ENCODE assay signal across 11 cellular contexts in the genomic region with DNA sequence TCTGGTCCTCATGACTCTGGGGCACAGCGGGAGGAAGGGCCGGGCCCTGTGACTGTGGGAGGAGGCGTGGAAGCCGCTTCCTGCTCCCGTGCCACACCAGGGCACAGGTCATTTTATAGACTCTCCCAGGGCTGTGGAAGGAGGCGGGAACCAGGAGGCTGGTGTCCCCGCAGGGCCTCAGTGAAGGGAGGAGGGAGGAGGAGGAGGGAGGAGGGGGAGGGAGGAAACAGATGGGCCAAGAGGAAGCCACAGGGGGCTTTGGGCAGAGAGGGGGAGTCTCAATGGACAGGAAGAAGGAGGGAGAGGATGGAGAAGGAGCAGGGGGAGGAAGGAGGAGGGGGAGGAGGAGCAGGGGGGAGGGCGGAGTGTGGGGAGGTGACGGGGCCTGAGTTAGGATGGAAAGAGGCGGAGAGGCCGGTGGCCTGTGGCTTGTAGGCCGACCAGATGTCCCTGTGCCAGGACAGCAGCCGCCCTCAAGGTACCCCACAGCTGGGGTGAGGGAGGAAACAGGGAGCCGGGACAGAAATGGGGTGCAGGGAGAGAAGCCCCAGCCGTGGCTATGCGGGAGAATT. TPM values are rescaled to one million over a fixed set of nuclear protein-coding genes. Genes with fewer than 3 reads are reported as not detected.
DNase-seq lines count a peak whose midpoint lies in the region; ATAC-seq and TF ChIP-seq lines count a peak whose summit lies in the region.
"Had no signal": no experiment of that assay in that cellular context is flagged by ENCODE, and none has a peak within 500 bp of the region (broad histone marks: within the 10 kb centered on the region; RNA-seq: fewer than 3 reads in every experiment).

No MANE protein-coding gene starts in this region.

- POLR2A ChIA-PET in CD4-positive, alpha-beta T cell (lab: Charles Lee), result no interaction called here

- peaks cover 12% of the 10 kb centered on the region for H3K4me1 Mint-ChIP-seq in CD4-positive, alpha-beta T cell (ENCODE audit: low read depth)
- H3K4me1 Mint-ChIP-seq in nephron, result peaks cover 12% of the 10 kb centered on the region

- H3K27ac ChIP-seq in CD4-positive, alpha-beta T cell (ENCODE audit: low read depth, low read length), result no peak overlapping the region
- H3K27ac ChIP-seq in Peyer's patch, result peak overlapping the region in 3 of 4 donors; percentile 7 to 76 (median 51)
- H3K27ac ChIP-seq: ovary had no signal

- no peaks in the 10 kb centered on the region for H3K9me3 Mint-ChIP-seq in CD4-positive, alpha-beta T cell
- no peaks in the 10 kb centered on the region for H3K9me3 Mint-ChIP-seq in nephron

- H3K36me3 ChIP-seq in Peyer's patch, result no peaks in the 10 kb centered on the region
- H3K36me3 ChIP-seq: ovary had no signal

- H3K27me3 ChIP-seq in CD4-positive, alpha-beta T cell (ENCODE audit: control insufficient read depth, insufficient read depth, low read length), result no peaks in the 10 kb centered on the region
- H3K27me3 ChIP-seq in Peyer's patch, result no peaks in the 10 kb centered on the region
- H3K27me3 ChIP-seq: ovary had no signal

- H3K4me3 ChIP-seq in Peyer's patch, result peak overlapping the region in 2 of 4 donors; percentile 72 to 74

- no peaks in the 10 kb centered on the region for H3K36me3 Mint-ChIP-seq in CD4-positive, alpha-beta T cell (ENCODE audit: low read depth)
- peaks cover 5% of the 10 kb centered on the region for H3K36me3 Mint-ChIP-seq in nephron (ENCODE audit: low read depth)

- H3K27me3 Mint-ChIP-seq in CD4-positive, alpha-beta T cell, result no peaks in the 10 kb centered on the region
- peaks cover 24% of the 10 kb centered on the region for H3K27me3 Mint-ChIP-seq in nephron (ENCODE audit: low read depth)

- no peak for DNase-seq in CD4-positive, alpha-beta T cell
- DNase-seq in Peyer's patch, result peak in 2 of 3 donors; percentile 72
- peak; percentile 70 for DNase-seq in cardiac septum (ENCODE audit: low spot score)
- DNase-seq in NCI-H2029 (lab: John Stamatoyannopoulos, UW), result no peak
- DNase-seq in activated effector memory CD4-positive, alpha-beta T cell treated with anti-CD3 and anti-CD28 coated beads, Interleukin-2, amount 50 U/mL, for 16 hours, result no peak
- no peak for DNase-seq in NCI-H446 (lab: John Stamatoyannopoulos, UW)
- DNase-seq: DMS53, NCI-H748 treated with DMSO at 0.1 percent for 48 hours had no signal

- peaks cover 0 to 19% (median 11%) of the 10 kb centered on the region in 4 donors for H3K4me1 ChIP-seq in Peyer's patch

- no peak for TF ChIP-seq CTCF in CD4-positive, alpha-beta T cell (IDR thresholded peaks at IDR 0.05)
- no peak for TF ChIP-seq CTCF in Peyer's patch (IDR thresholded peaks at IDR 0.05)
- TF ChIP-seq CTCF in nephron (IDR thresholded peaks at IDR 0.05; ENCODE audit: unreplicated experiment in 3 of 3), result no peak

- intact Hi-C loops in CD4-positive, alpha-beta T cell (cut with DNase I, micrococcal nuclease), result no loop called here
- intact Hi-C loops in cardiac septum (cut with DNase I), result no loop called here

- no peaks in the 10 kb centered on the region for H3K9me3 ChIP-seq in CD4-positive, alpha-beta T cell (ENCODE audit: control insufficient read depth, low read length)
- H3K9me3 ChIP-seq in Peyer's patch, result no peaks in the 10 kb centered on the region
- H3K9me3 ChIP-seq: ovary had no signal

- peak overlapping the region; percentile 82 for H3K4me3 Mint-ChIP-seq in CD4-positive, alpha-beta T cell
- peak overlapping the region; percentile 66 to 78 (median 76) for H3K4me3 Mint-ChIP-seq in nephron

- no peak for ATAC-seq in CD4-positive, alpha-beta T cell (ENCODE audit: poor library complexity)
- ATAC-seq in HG03571 (IDR thresholded peaks at IDR 0.05; ENCODE audit: unreplicated experiment), result no peak

- CTCF ChIA-PET in CD4-positive, alpha-beta T cell (lab: Charles Lee), result no interaction called here

- H3K27ac Mint-ChIP-seq in CD4-positive, alpha-beta T cell, result no peak overlapping the region
- H3K27ac Mint-ChIP-seq in nephron, result peak overlapping the region; percentile 59 to 76 (median 72)

- no peak for TF ChIP-seq POLR2A in Peyer's patch (IDR thresholded peaks at IDR 0.05)

RNA-seq across cellular contexts. Expression of a gene that starts 6.2 kb away (rescaled TPM):
- 10 to 100 TPM; 33.0 to 35.8 TPM for total RNA-seq in CD4-positive, alpha-beta T cell
- total RNA-seq in Peyer's patch (10 to 100 TPM; 12.7 to 73.4 (median 18.9) TPM), cardiac septum (3.4 TPM)

RNA-seq across cellular contexts. Expression of a gene that starts 43.6 kb away (rescaled TPM):
- 10 to 100 TPM; 53.5 to 53.9 TPM for total RNA-seq in CD4-positive, alpha-beta T cell
- 10 to 100 TPM; 17.9 to 38.5 (median 30.8) TPM for total RNA-seq in Peyer's patch
- 35.3 TPM for total RNA-seq in cardiac septum

Comparison
In these comparisons a context has a peak if more than half of its experiments do, and no peak if none do; other contexts are left out.
1. DNase-seq: peak in Peyer's patch (2 of 3) and cardiac septum (single experiment); none in CD4-positive, alpha-beta T cell (0 of 10), NCI-H2029 (single experiment), activated effector memory CD4-positive, alpha-beta T cell treated with anti-CD3 and anti-CD28 coated beads, Interleukin-2, amount 50 U/mL, for 16 hours (single experiment) and NCI-H446 (0 of 2).